Comparison of ENCODE assay signal across 19 cellular contexts in the genomic region with DNA sequence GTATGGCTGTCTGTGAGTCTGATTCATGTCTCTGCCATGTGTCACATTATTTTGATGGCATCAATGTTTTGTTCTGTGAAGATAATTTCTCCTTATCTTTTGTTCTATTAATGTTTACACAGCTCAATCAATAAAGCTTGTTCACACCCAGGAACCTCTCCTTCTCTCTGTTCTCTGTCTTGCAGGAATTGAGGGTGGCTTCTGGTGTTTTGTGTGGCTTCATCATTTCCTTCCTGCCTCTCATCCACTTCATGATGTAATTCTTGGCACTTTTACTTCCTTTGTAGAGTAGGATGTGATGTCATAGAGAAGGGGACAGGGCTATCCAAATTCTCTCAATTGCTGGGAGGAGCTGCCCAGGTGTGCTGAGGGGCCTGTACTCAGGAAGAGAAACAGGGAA. TPM values are rescaled to one million over a fixed set of nuclear protein-coding genes. Genes with fewer than 3 reads are reported as not detected.
"Had no signal": no experiment of that assay in that cellular context is flagged by ENCODE, and none has a peak within 500 bp of the region (broad histone marks: within the 10 kb centered on the region; RNA-seq: fewer than 3 reads in every experiment).

No MANE protein-coding gene starts in this region.

- H3K27ac ChIP-seq: body of pancreas, coronary artery, gastroesophageal sphincter, hepatocyte, tibial artery, vagina had no signal

- H3K4me2 ChIP-seq: hepatocyte, smooth muscle cell had no signal

- DNase-seq: activated B cell treated with CpG ODN at 0.5 μM for 24 hours; activated CD4-positive, alpha-beta T cell treated with anti-CD3 and anti-CD28 coated beads, Interleukin-2, amount 10 ng/mL, durations not matched to agents 24 days and 14 days; activated CD8-positive, alpha-beta memory T cell treated with anti-CD3 and anti-CD28 coated beads for 24 hours; activated T-cell treated with anti-CD3 and anti-CD28 coated beads for 4 hours; body of pancreas; central memory CD4-positive, alpha-beta T cell; effector CD4-positive, alpha-beta T cell; kidney; naive B cell; tibial artery had no signal

- H3K27me3 Mint-ChIP-seq: activated B cell treated with CpG ODN at 0.5 μM for 24 hours; activated CD4-positive, alpha-beta T cell treated with anti-CD3 and anti-CD28 coated beads, Interleukin-2, amount 10 ng/mL, durations not matched to agents 24 days and 14 days; activated naive CD4-positive, alpha-beta T cell treated with anti-CD3 and anti-CD28 coated beads, Interleukin-2, amount 50 U/mL, for 24 hours; naive B cell had no signal

- H3K4me1 Mint-ChIP-seq: activated B cell treated with CpG ODN at 0.5 μM for 24 hours; activated CD4-positive, alpha-beta T cell treated with anti-CD3 and anti-CD28 coated beads, Interleukin-2, amount 10 ng/mL, durations not matched to agents 24 days and 14 days; activated naive CD4-positive, alpha-beta T cell treated with anti-CD3 and anti-CD28 coated beads, Interleukin-2, amount 50 U/mL, for 24 hours; naive B cell; stimulated activated effector memory CD8-positive, alpha-beta T cell treated with anti-CD3 and anti-CD28 coated beads, Interleukin-12 subunit alpha, Interleukin-12 subunit beta, amount 100 ng/mL, for 72 hours had no signal

- ATAC-seq: body of pancreas; gastroesophageal sphincter; stimulated activated effector memory CD8-positive, alpha-beta T cell treated with anti-CD3 and anti-CD28 coated beads, Interleukin-12 subunit alpha, Interleukin-12 subunit beta, amount 100 ng/mL, for 72 hours had no signal

- H3K9me3 ChIP-seq: body of pancreas, gastroesophageal sphincter, tibial artery, vagina had no signal

- H3K4me3 ChIP-seq: body of pancreas, coronary artery, gastroesophageal sphincter, hepatocyte, smooth muscle cell, tibial artery, vagina had no signal

- H3K27me3 ChIP-seq: body of pancreas, gastroesophageal sphincter, hepatocyte, tibial artery, vagina had no signal

- H3K9me3 Mint-ChIP-seq: activated B cell treated with CpG ODN at 0.5 μM for 24 hours, mesothelial cell of epicardium had no signal

- H3K4me1 ChIP-seq: body of pancreas, gastroesophageal sphincter, vagina had no signal

- H3K36me3 ChIP-seq: gastroesophageal sphincter, tibial artery, vagina had no signal

- H3K36me3 Mint-ChIP-seq: activated naive CD4-positive, alpha-beta T cell treated with anti-CD3 and anti-CD28 coated beads, Interleukin-2, amount 50 U/mL, for 24 hours; naive B cell; stimulated activated effector memory CD8-positive, alpha-beta T cell treated with anti-CD3 and anti-CD28 coated beads, Interleukin-12 subunit alpha, Interleukin-12 subunit beta, amount 100 ng/mL, for 72 hours had no signal

- H3K27ac Mint-ChIP-seq: activated B cell treated with CpG ODN at 0.5 μM for 24 hours; activated CD4-positive, alpha-beta T cell treated with anti-CD3 and anti-CD28 coated beads, Interleukin-2, amount 10 ng/mL, durations not matched to agents 24 days and 14 days; activated naive CD4-positive, alpha-beta T cell treated with anti-CD3 and anti-CD28 coated beads, Interleukin-2, amount 50 U/mL, for 24 hours; activated T-helper 2 cell treated with anti-CD3 and anti-CD28 coated beads, Interferon-gamma antibody, Interleukin-2, Interleukin-4, amounts not matched to agents 10 μg/mL and 5 μg/mL and 100 μg/mL, durations not matched to agents 14 hours and 24 hours and 36 hours; mesothelial cell of epicardium; stimulated activated effector memory CD8-positive, alpha-beta T cell treated with anti-CD3 and anti-CD28 coated beads, Interleukin-12 subunit alpha, Interleukin-12 subunit beta, amount 100 ng/mL, for 72 hours had no signal

- H3K4me3 Mint-ChIP-seq: activated B cell treated with CpG ODN at 0.5 μM for 24 hours; activated CD4-positive, alpha-beta T cell treated with anti-CD3 and anti-CD28 coated beads, Interleukin-2, amount 10 ng/mL, durations not matched to agents 24 days and 14 days; activated naive CD4-positive, alpha-beta T cell treated with anti-CD3 and anti-CD28 coated beads, Interleukin-2, amount 50 U/mL, for 24 hours; mesothelial cell of epicardium; naive B cell; stimulated activated effector memory CD8-positive, alpha-beta T cell treated with anti-CD3 and anti-CD28 coated beads, Interleukin-12 subunit alpha, Interleukin-12 subunit beta, amount 100 ng/mL, for 72 hours had no signal

RNA-seq across cellular contexts. Expression of a gene that starts 27.2 kb away (rescaled TPM):
- total RNA-seq: activated B cell treated with CpG ODN at 0.5 μM for 24 hours; activated CD4-positive, alpha-beta T cell treated with anti-CD3 and anti-CD28 coated beads, Interleukin-2, amount 10 ng/mL, durations not matched to agents 24 days and 14 days; activated T-helper 2 cell treated with anti-CD3 and anti-CD28 coated beads, Interferon-gamma antibody, Interleukin-2, Interleukin-4, amounts not matched to agents 10 μg/mL and 5 μg/mL and 100 μg/mL, durations not matched to agents 14 hours and 24 hours and 36 hours had no signal
